Comparison of ENCODE assay signal across 18 cellular contexts in the genomic region with DNA sequence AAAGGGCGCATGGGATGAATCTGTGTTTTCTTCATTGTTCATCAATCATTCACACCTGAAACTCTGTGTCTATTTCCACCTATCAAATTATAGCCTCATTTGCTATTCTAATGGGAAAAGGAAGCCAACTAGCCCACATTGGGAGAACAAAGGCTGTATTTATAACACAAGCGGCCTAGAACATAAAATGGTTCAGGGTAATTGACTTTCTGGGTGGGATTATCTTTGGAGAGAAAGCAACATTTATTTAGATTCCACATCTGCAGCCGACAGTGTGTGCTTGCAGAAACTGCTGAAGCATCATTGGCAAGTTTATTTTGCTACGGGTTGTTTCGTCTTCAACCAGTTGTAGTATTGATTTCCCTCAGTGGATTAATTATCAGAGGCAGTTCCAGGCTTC.
DNase-seq lines count a peak whose midpoint lies in the region; ATAC-seq lines count a peak whose summit lies in the region.
"Had no signal": no experiment of that assay in that cellular context is flagged by ENCODE, and none has a peak within 500 bp of the region (broad histone marks: within the 10 kb centered on the region; RNA-seq: fewer than 3 reads in every experiment).

No MANE protein-coding gene starts in this region.

- no peaks in the 10 kb centered on the region for H3K36me3 Mint-ChIP-seq in stimulated activated naive B cell treated with anti-CD40 and anti-IgM and Interleukin-4, amounts not matched to agents 10 μg/mL and 1 μg/mL and 100 μg/mL, for 72 hours

- H3K4me3 Mint-ChIP-seq in stimulated activated naive B cell treated with anti-CD40 and anti-IgM and Interleukin-4, amounts not matched to agents 10 μg/mL and 1 μg/mL and 100 μg/mL, for 72 hours: no peak overlapping the region

- no peak for ATAC-seq in GM19035 (IDR thresholded peaks at IDR 0.05; ENCODE audit: unreplicated experiment)
- no peak for ATAC-seq in stimulated activated naive B cell treated with anti-CD40 and anti-IgM and Interleukin-4, amounts not matched to agents 10 μg/mL and 1 μg/mL and 100 μg/mL, for 72 hours (replicated peaks)
- ATAC-seq: PC-3 had no signal

- H3K27me3 Mint-ChIP-seq in stimulated activated naive B cell treated with anti-CD40 and anti-IgM and Interleukin-4, amounts not matched to agents 10 μg/mL and 1 μg/mL and 100 μg/mL, for 72 hours: no peaks in the 10 kb centered on the region

- DNase-seq in COLO829 (ENCODE audit: low spot score) (peak; percentile 23), NCI-H1092 treated with DMSO at 0.1 percent for 48 hours (lab: John Stamatoyannopoulos, UW) (peak; percentile 56), NCI-H345 treated with DMSO at 0.1 percent for 48 hours (lab: John Stamatoyannopoulos, UW; ENCODE audit: unreplicated experiment) (peak; percentile 59), left kidney (ENCODE audit: low read depth, low spot score) (peak; percentile 75), hypothalamus (lab: John Stamatoyannopoulos, UW) (no peak), retina (no peak)
- DNase-seq in stimulated activated naive B cell treated with anti-CD40 and anti-IgM and Interleukin-4, amounts not matched to agents 10 μg/mL and 1 μg/mL and 100 μg/mL, for 72 hours: no peak
- DNase-seq: C1 segment of cervical spinal cord, EL, H7, IMR-90, Karpas-422, MG63, NCI-H2029 treated with DMSO at 0.1 percent for 48 hours, NCI-H69, PC-3, SJCRH30 had no signal

- H3K4me1 Mint-ChIP-seq in stimulated activated naive B cell treated with anti-CD40 and anti-IgM and Interleukin-4, amounts not matched to agents 10 μg/mL and 1 μg/mL and 100 μg/mL, for 72 hours: no peaks in the 10 kb centered on the region

- no peaks in the 10 kb centered on the region for H3K9me3 Mint-ChIP-seq in stimulated activated naive B cell treated with anti-CD40 and anti-IgM and Interleukin-4, amounts not matched to agents 10 μg/mL and 1 μg/mL and 100 μg/mL, for 72 hours

- no peak overlapping the region for H3K27ac Mint-ChIP-seq in stimulated activated naive B cell treated with anti-CD40 and anti-IgM and Interleukin-4, amounts not matched to agents 10 μg/mL and 1 μg/mL and 100 μg/mL, for 72 hours

Comparison
In these comparisons a context has a peak if more than half of its experiments do, and no peak if none do; other contexts are left out.
1. DNase-seq: peak in COLO829 (single experiment), NCI-H1092 treated with DMSO at 0.1 percent for 48 hours (single experiment), NCI-H345 treated with DMSO at 0.1 percent for 48 hours (single experiment) and left kidney (single experiment); none in hypothalamus (0 of 51), retina (single experiment) and stimulated activated naive B cell treated with anti-CD40 and anti-IgM and Interleukin-4, amounts not matched to agents 10 μg/mL and 1 μg/mL and 100 μg/mL, for 72 hours (single experiment).